ENCODE assay signal across 12 cellular contexts in genomic region chr3:16478516-16478915, GRCh38. TPM values are rescaled to one million over a fixed set of nuclear protein-coding genes. Genes with fewer than 3 reads are reported as not detected.
DNase-seq lines count a peak whose midpoint lies in the region; ATAC-seq and TF ChIP-seq lines count a peak whose summit lies in the region.
"Had no signal": no experiment of that assay in that cellular context is flagged by ENCODE, and none has a peak within 500 bp of the region (broad histone marks: within the 10 kb centered on the region; RNA-seq: fewer than 3 reads in every experiment).

No MANE protein-coding gene starts in this region.

- peak overlapping the region; percentile 16 for H3K27ac Mint-ChIP-seq in activated naive CD8-positive, alpha-beta T cell treated with anti-CD3 and anti-CD28 coated beads, Interleukin-2, amount 50 U/mL, for 24 hours
- H3K27ac Mint-ChIP-seq in activated naive CD8-positive, alpha-beta T cell treated with anti-CD3 and anti-CD28 coated beads for 36 hours, result no peak overlapping the region
- H3K27ac Mint-ChIP-seq: dendritic cell treated with granulocyte-macrophage colony-stimulating factor and Interleukin-4, amounts not matched to agents 40 ng/mL and 50 ng/mL, for 4 days had no signal

- peaks cover 6 to 19% (median 12%) of the 10 kb centered on the region in 5 donors for H3K36me3 ChIP-seq in subcutaneous abdominal adipose tissue (ENCODE audit: control insufficient read depth in 5 of 5, insufficient read depth in 5 of 5, low read length in 5 of 5)

- no peak overlapping the region for H3K4me3 Mint-ChIP-seq in activated naive CD8-positive, alpha-beta T cell treated with anti-CD3 and anti-CD28 coated beads, Interleukin-2, amount 50 U/mL, for 24 hours
- H3K4me3 Mint-ChIP-seq in activated naive CD8-positive, alpha-beta T cell treated with anti-CD3 and anti-CD28 coated beads for 36 hours, result no peak overlapping the region
- H3K4me3 Mint-ChIP-seq: dendritic cell treated with granulocyte-macrophage colony-stimulating factor and Interleukin-4, amounts not matched to agents 40 ng/mL and 50 ng/mL, for 4 days had no signal

- H3K27ac ChIP-seq in subcutaneous abdominal adipose tissue (ENCODE audit: low read depth, low read length), result peak overlapping the region; percentile 68

- H3K27me3 ChIP-seq in subcutaneous abdominal adipose tissue (ENCODE audit: control insufficient read depth in 5 of 5, insufficient read depth in 4 of 5, low read length in 5 of 5), result no peaks in the 10 kb centered on the region
- H3K27me3 ChIP-seq: upper lobe of left lung had no signal

- H3K9me3 Mint-ChIP-seq in activated naive CD8-positive, alpha-beta T cell treated with anti-CD3 and anti-CD28 coated beads, Interleukin-2, amount 50 U/mL, for 24 hours, result peaks cover 3% of the 10 kb centered on the region
- peaks cover 3% of the 10 kb centered on the region for H3K9me3 Mint-ChIP-seq in activated naive CD8-positive, alpha-beta T cell treated with anti-CD3 and anti-CD28 coated beads for 36 hours
- H3K9me3 Mint-ChIP-seq: dendritic cell treated with granulocyte-macrophage colony-stimulating factor and Interleukin-4, amounts not matched to agents 40 ng/mL and 50 ng/mL, for 4 days had no signal

- TF ChIP-seq CTCF in foreskin fibroblast (IDR thresholded peaks at IDR 0.05; ENCODE audit: low read depth, low read length), result no peak

- no peak for ATAC-seq in activated naive CD8-positive, alpha-beta T cell treated with anti-CD3 and anti-CD28 coated beads, Interleukin-2, amount 50 U/mL, for 24 hours
- no peak for ATAC-seq in HG03442 (IDR thresholded peaks at IDR 0.05; ENCODE audit: unreplicated experiment)

- no peaks in the 10 kb centered on the region for H3K9me3 ChIP-seq in subcutaneous abdominal adipose tissue (ENCODE audit: control insufficient read depth in 5 of 5, low read length in 5 of 5)
- H3K9me3 ChIP-seq: upper lobe of left lung had no signal

- H3K4me1 Mint-ChIP-seq in activated naive CD8-positive, alpha-beta T cell treated with anti-CD3 and anti-CD28 coated beads, Interleukin-2, amount 50 U/mL, for 24 hours, result peaks cover 68% of the 10 kb centered on the region
- peaks cover 65% of the 10 kb centered on the region for H3K4me1 Mint-ChIP-seq in activated naive CD8-positive, alpha-beta T cell treated with anti-CD3 and anti-CD28 coated beads for 36 hours

- no peak overlapping the region for H3K9ac ChIP-seq in subcutaneous abdominal adipose tissue (ENCODE audit: low read length in 5 of 5)

- no peak for DNase-seq in activated naive CD8-positive, alpha-beta T cell treated with anti-CD3 and anti-CD28 coated beads, Interleukin-2, amount 50 U/mL, for 24 hours
- DNase-seq in activated naive CD8-positive, alpha-beta T cell treated with anti-CD3 and anti-CD28 coated beads for 36 hours, result no peak
- peak; percentile 55 for DNase-seq in T1000 (lab: John Stamatoyannopoulos, UW)
- peak; percentile 59 to 65 for DNase-seq in foreskin fibroblast
- no peak for DNase-seq in SIG-M5 (lab: John Stamatoyannopoulos, UW)
- DNase-seq in GDM1 (lab: John Stamatoyannopoulos, UW), result no peak
- DNase-seq: Kasumi-1, T-helper 1 cell, upper lobe of left lung had no signal

- H3K4me1 ChIP-seq in subcutaneous abdominal adipose tissue (ENCODE audit: control insufficient read depth in 5 of 5, insufficient read depth in 5 of 5, low read length in 5 of 5), result peaks cover 5 to 59% (median 49%) of the 10 kb centered on the region in 5 donors

- H3K4me3 ChIP-seq in foreskin fibroblast (ENCODE audit: low read depth in 1 of 2, low read length in 2 of 2) (no peak overlapping the region), subcutaneous abdominal adipose tissue (ENCODE audit: low read depth in 1 of 5, low read length in 5 of 5) (no peak overlapping the region)
- H3K4me3 ChIP-seq: upper lobe of left lung had no signal

- no peaks in the 10 kb centered on the region for H3K27me3 Mint-ChIP-seq in activated naive CD8-positive, alpha-beta T cell treated with anti-CD3 and anti-CD28 coated beads, Interleukin-2, amount 50 U/mL, for 24 hours
- H3K27me3 Mint-ChIP-seq in activated naive CD8-positive, alpha-beta T cell treated with anti-CD3 and anti-CD28 coated beads for 36 hours, result no peaks in the 10 kb centered on the region
- H3K27me3 Mint-ChIP-seq: dendritic cell treated with granulocyte-macrophage colony-stimulating factor and Interleukin-4, amounts not matched to agents 40 ng/mL and 50 ng/mL, for 4 days had no signal

- peaks cover 80% of the 10 kb centered on the region for H3K36me3 Mint-ChIP-seq in activated naive CD8-positive, alpha-beta T cell treated with anti-CD3 and anti-CD28 coated beads, Interleukin-2, amount 50 U/mL, for 24 hours (ENCODE audit: low read depth)
- peaks cover 88% of the 10 kb centered on the region for H3K36me3 Mint-ChIP-seq in activated naive CD8-positive, alpha-beta T cell treated with anti-CD3 and anti-CD28 coated beads for 36 hours

RNA-seq across cellular contexts. Expression of gene RFTN1, which starts 35.0 kb away (rescaled TPM):
- 10 to 100 TPM; 84.2 to 84.8 TPM for total RNA-seq in activated naive CD8-positive, alpha-beta T cell treated with anti-CD3 and anti-CD28 coated beads for 36 hours

Comparison
In these comparisons a context has a peak if more than half of its experiments do, and no peak if none do; other contexts are left out.
1. DNase-seq: peak in T1000 (single experiment) and foreskin fibroblast (2 of 2); none in activated naive CD8-positive, alpha-beta T cell treated with anti-CD3 and anti-CD28 coated beads, Interleukin-2, amount 50 U/mL, for 24 hours (single experiment), activated naive CD8-positive, alpha-beta T cell treated with anti-CD3 and anti-CD28 coated beads for 36 hours (single experiment), SIG-M5 (single experiment) and GDM1 (single experiment).